ENCODE assay signal across 1 cellular context in the genomic region with DNA sequence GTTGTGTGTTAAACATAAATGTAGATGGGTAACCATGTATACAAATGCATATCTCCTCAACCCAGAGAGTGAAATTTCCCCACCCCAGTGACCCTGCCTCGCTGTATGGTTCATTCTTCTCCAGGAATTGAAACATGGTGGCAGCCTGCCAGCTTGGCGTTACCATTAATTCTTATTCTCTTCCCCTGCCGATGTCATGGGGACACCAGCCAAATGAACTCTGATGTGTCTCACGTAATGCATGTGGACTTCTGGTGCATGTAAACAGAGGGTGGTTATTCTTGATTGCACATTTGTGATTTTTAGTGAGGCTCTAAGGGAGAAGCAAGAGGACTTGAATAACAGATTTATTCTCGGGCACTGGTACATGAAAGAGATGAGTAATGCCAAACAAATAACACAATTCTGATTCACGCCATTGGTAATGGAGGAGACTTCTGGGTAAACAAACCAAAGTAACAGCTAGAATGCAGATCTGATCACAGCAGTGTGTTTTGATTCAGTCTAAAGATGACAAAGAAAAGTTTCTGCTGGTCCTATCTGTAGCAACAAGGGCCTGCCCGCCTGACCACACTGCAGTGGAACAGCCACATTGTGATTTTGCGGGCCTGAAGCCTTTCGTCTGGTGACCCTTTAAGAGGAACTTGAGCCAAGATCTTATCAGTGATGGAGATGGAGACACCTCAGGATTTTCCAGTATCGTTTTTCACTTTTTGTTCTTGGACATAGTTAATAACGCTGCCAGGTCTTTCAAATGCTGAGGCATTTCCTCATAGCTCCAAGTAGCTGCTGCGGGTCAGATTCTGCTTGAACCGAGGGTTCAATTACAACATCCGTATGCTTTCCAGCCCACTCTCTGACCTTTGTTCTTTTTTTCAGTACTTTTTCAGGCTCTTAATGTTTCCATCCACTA.
A peak's percentile ranks its signal among the peaks of the same experiment; 100 is the strongest.
TF ChIP-seq lines count a peak whose summit lies in the region.

No MANE protein-coding gene starts in this region.

TF ChIP-seq in HepG2, 621 proteins besides CTCF, POLR2A, EP300 and RAD21 (continued from another document and continues in another):
- TF ChIP-seq GATA4 (IDR thresholded peaks at IDR 0.05; ENCODE audit: borderline replicate concordance, low read depth) (peak; percentile 58; the same call in 1 of the 2 replicates), FOXK1 (CRISPR knock-in tag; IDR thresholded peaks at IDR 0.05; ENCODE audit: borderline replicate concordance, low read depth) (peak; percentile 91; the same call in 1 of the 2 replicates), ZNF777 (CRISPR knock-in tag; IDR thresholded peaks at IDR 0.05) (no peak), NFATC3 (CRISPR knock-in tag; IDR thresholded peaks at IDR 0.05) (no peak), KLF16 (CRISPR knock-in tag; IDR thresholded peaks at IDR 0.05) (peak in 1 of 2 experiments; percentile 54; a peak in 1 of 4 replicates), ZBTB42 (CRISPR knock-in tag; IDR thresholded peaks at IDR 0.05) (no peak), SALL1 (CRISPR knock-in tag; IDR thresholded peaks at IDR 0.05) (peak; percentile 58; the same call in 1 of the 2 replicates), MTF2 (CRISPR knock-in tag; IDR thresholded peaks at IDR 0.05; ENCODE audit: borderline replicate concordance) (no peak), ZFYVE20 (CRISPR knock-in tag; IDR thresholded peaks at IDR 0.05; ENCODE audit: borderline replicate concordance, low read depth) (no peak), PRPF4 (IDR thresholded peaks at IDR 0.05; ENCODE audit: low read depth, low read length, poor library complexity, severe bottlenecking) (no peak), SRF (IDR thresholded peaks at IDR 0.05; ENCODE audit: low read depth, low read length) (no peak), ZFP1 (CRISPR knock-in tag; IDR thresholded peaks at IDR 0.05) (peak; percentile 51; the same call in 1 of the 2 replicates), ZMYM2 (CRISPR knock-in tag; IDR thresholded peaks at IDR 0.05) (peak; percentile 11; the same call in 1 of the 2 replicates), MIXL1 (CRISPR knock-in tag; IDR thresholded peaks at IDR 0.05) (peak; percentile 63; the same call in 1 of the 2 replicates), DNMT1 (CRISPR knock-in tag; IDR thresholded peaks at IDR 0.05) (no peak), HDAC2 (CRISPR knock-in tag; IDR thresholded peaks at IDR 0.05) (peak; percentile 88), SRSF1 (optimal IDR thresholded peaks at IDR 0.05; ENCODE audit: low read depth, low read length) (no peak), ZNF766 (CRISPR knock-in tag; IDR thresholded peaks at IDR 0.05; ENCODE audit: borderline replicate concordance) (no peak), NFYB (CRISPR knock-in tag; IDR thresholded peaks at IDR 0.05) (no peak), KDM4B (CRISPR knock-in tag; IDR thresholded peaks at IDR 0.05) (peak; percentile 15; the same call in 1 of the 2 replicates), SIX4 (CRISPR knock-in tag; IDR thresholded peaks at IDR 0.05) (0 out of 2 replicates have a peak, but pooled peaks have one; percentile 16), SCMH1 (CRISPR knock-in tag; IDR thresholded peaks at IDR 0.05; ENCODE audit: borderline replicate concordance) (no peak), CREM (IDR thresholded peaks at IDR 0.05) (peak; percentile 74), CREM (CRISPR knock-in tag; IDR thresholded peaks at IDR 0.05) (no peak), NFE2 (CRISPR knock-in tag; IDR thresholded peaks at IDR 0.05) (no peak), BORCS8-MEF2B (CRISPR knock-in tag; IDR thresholded peaks at IDR 0.05) (peak; percentile 39; the same call in 1 of the 2 replicates), TOPORS (CRISPR knock-in tag; IDR thresholded peaks at IDR 0.05) (no peak), NBN (conservative IDR thresholded peaks at IDR 0.05) (no peak), ZNF670 (CRISPR knock-in tag; IDR thresholded peaks at IDR 0.05; ENCODE audit: borderline replicate concordance) (peak; percentile 26), ZNF24 (IDR thresholded peaks at IDR 0.05) (peak; percentile 66; the same call in 1 of the 2 replicates), ZSCAN22 (CRISPR knock-in tag; IDR thresholded peaks at IDR 0.05) (peak; percentile 59; the same call in 1 of the 2 replicates), GTF2F1 (IDR thresholded peaks at IDR 0.05; ENCODE audit: low read length) (no peak), PCBP1 (IDR thresholded peaks at IDR 0.05; ENCODE audit: borderline replicate concordance, low read depth, low read length) (no peak), HOXA5 (CRISPR knock-in tag; IDR thresholded peaks at IDR 0.05) (no peak), TMF1 (CRISPR knock-in tag; IDR thresholded peaks at IDR 0.05; ENCODE audit: low read depth) (peak; percentile 52; the same call in 1 of the 2 replicates), ZNF501 (CRISPR knock-in tag; IDR thresholded peaks at IDR 0.05) (peak; percentile 49; the same call in 1 of the 2 replicates), SNAPC2 (CRISPR knock-in tag; IDR thresholded peaks at IDR 0.05) (no peak), ZNF331 (CRISPR knock-in tag; IDR thresholded peaks at IDR 0.05) (peak; percentile 5; the same call in 1 of the 2 replicates)
- TF ChIP-seq, protein P1, sequence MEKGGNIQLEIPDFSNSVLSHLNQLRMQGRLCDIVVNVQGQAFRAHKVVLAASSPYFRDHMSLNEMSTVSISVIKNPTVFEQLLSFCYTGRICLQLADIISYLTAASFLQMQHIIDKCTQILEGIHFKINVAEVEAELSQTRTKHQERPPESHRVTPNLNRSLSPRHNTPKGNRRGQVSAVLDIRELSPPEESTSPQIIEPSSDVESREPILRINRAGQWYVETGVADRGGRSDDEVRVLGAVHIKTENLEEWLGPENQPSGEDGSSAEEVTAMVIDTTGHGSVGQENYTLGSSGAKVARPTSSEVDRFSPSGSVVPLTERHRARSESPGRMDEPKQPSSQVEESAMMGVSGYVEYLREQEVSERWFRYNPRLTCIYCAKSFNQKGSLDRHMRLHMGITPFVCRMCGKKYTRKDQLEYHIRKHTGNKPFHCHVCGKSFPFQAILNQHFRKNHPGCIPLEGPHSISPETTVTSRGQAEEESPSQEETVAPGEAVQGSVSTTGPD (CRISPR knock-in tag; IDR thresholded peaks at IDR 0.05): peak; percentile 95
- TF ChIP-seq, protein P2, sequence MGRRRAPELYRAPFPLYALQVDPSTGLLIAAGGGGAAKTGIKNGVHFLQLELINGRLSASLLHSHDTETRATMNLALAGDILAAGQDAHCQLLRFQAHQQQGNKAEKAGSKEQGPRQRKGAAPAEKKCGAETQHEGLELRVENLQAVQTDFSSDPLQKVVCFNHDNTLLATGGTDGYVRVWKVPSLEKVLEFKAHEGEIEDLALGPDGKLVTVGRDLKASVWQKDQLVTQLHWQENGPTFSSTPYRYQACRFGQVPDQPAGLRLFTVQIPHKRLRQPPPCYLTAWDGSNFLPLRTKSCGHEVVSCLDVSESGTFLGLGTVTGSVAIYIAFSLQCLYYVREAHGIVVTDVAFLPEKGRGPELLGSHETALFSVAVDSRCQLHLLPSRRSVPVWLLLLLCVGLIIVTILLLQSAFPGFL (CRISPR knock-in tag; IDR thresholded peaks at IDR 0.05): no peak
- TF ChIP-seq, protein P3, sequence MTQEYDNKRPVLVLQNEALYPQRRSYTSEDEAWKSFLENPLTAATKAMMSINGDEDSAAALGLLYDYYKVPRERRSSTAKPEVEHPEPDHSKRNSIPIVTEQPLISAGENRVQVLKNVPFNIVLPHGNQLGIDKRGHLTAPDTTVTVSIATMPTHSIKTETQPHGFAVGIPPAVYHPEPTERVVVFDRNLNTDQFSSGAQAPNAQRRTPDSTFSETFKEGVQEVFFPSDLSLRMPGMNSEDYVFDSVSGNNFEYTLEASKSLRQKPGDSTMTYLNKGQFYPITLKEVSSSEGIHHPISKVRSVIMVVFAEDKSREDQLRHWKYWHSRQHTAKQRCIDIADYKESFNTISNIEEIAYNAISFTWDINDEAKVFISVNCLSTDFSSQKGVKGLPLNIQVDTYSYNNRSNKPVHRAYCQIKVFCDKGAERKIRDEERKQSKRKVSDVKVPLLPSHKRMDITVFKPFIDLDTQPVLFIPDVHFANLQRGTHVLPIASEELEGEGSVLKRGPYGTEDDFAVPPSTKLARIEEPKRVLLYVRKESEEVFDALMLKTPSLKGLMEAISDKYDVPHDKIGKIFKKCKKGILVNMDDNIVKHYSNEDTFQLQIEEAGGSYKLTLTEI (CRISPR knock-in tag; conservative IDR thresholded peaks at IDR 0.05): no peak
- TF ChIP-seq, protein P4, sequence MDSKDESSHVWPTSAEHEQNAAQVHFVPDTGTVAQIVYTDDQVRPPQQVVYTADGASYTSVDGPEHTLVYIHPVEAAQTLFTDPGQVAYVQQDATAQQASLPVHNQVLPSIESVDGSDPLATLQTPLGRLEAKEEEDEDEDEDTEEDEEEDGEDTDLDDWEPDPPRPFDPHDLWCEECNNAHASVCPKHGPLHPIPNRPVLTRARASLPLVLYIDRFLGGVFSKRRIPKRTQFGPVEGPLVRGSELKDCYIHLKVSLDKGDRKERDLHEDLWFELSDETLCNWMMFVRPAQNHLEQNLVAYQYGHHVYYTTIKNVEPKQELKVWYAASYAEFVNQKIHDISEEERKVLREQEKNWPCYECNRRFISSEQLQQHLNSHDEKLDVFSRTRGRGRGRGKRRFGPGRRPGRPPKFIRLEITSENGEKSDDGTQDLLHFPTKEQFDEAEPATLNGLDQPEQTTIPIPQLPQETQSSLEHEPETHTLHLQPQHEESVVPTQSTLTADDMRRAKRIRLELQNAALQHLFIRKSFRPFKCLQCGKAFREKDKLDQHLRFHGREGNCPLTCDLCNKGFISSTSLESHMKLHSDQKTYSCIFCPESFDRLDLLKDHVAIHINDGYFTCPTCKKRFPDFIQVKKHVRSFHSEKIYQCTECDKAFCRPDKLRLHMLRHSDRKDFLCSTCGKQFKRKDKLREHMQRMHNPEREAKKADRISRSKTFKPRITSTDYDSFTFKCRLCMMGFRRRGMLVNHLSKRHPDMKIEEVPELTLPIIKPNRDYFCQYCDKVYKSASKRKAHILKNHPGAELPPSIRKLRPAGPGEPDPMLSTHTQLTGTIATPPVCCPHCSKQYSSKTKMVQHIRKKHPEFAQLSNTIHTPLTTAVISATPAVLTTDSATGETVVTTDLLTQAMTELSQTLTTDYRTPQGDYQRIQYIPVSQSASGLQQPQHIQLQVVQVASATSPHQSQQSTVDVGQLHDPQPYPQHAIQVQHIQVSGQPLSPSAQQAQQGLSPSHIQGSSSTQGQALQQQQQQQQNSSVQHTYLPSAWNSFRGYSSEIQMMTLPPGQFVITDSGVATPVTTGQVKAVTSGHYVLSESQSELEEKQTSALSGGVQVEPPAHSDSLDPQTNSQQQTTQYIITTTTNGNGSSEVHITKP (CRISPR knock-in tag; IDR thresholded peaks at IDR 0.05; ENCODE audit: low read depth): peak; percentile 59; the same call in 1 of the 2 replicates
- TF ChIP-seq, protein P5, sequence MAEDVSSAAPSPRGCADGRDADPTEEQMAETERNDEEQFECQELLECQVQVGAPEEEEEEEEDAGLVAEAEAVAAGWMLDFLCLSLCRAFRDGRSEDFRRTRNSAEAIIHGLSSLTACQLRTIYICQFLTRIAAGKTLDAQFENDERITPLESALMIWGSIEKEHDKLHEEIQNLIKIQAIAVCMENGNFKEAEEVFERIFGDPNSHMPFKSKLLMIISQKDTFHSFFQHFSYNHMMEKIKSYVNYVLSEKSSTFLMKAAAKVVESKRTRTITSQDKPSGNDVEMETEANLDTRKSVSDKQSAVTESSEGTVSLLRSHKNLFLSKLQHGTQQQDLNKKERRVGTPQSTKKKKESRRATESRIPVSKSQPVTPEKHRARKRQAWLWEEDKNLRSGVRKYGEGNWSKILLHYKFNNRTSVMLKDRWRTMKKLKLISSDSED (CRISPR knock-in tag; IDR thresholded peaks at IDR 0.05): no peak
- TF ChIP-seq, protein P6, sequence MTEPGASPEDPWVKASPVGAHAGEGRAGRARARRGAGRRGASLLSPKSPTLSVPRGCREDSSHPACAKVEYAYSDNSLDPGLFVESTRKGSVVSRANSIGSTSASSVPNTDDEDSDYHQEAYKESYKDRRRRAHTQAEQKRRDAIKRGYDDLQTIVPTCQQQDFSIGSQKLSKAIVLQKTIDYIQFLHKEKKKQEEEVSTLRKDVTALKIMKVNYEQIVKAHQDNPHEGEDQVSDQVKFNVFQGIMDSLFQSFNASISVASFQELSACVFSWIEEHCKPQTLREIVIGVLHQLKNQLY (CRISPR knock-in tag; IDR thresholded peaks at IDR 0.05): peak; percentile 67; the same call in 1 of the 2 replicates
- TF ChIP-seq, protein P7, sequence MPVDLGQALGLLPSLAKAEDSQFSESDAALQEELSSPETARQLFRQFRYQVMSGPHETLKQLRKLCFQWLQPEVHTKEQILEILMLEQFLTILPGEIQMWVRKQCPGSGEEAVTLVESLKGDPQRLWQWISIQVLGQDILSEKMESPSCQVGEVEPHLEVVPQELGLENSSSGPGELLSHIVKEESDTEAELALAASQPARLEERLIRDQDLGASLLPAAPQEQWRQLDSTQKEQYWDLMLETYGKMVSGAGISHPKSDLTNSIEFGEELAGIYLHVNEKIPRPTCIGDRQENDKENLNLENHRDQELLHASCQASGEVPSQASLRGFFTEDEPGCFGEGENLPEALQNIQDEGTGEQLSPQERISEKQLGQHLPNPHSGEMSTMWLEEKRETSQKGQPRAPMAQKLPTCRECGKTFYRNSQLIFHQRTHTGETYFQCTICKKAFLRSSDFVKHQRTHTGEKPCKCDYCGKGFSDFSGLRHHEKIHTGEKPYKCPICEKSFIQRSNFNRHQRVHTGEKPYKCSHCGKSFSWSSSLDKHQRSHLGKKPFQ (CRISPR knock-in tag; IDR thresholded peaks at IDR 0.05; ENCODE audit: insufficient replicate concordance): no peak
- TF ChIP-seq, protein P8, sequence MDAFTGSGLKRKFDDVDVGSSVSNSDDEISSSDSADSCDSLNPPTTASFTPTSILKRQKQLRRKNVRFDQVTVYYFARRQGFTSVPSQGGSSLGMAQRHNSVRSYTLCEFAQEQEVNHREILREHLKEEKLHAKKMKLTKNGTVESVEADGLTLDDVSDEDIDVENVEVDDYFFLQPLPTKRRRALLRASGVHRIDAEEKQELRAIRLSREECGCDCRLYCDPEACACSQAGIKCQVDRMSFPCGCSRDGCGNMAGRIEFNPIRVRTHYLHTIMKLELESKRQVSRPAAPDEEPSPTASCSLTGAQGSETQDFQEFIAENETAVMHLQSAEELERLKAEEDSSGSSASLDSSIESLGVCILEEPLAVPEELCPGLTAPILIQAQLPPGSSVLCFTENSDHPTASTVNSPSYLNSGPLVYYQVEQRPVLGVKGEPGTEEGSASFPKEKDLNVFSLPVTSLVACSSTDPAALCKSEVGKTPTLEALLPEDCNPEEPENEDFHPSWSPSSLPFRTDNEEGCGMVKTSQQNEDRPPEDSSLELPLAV (CRISPR knock-in tag; conservative IDR thresholded peaks at IDR 0.05; ENCODE audit: low read depth): no peak
- TF ChIP-seq, protein P9, sequence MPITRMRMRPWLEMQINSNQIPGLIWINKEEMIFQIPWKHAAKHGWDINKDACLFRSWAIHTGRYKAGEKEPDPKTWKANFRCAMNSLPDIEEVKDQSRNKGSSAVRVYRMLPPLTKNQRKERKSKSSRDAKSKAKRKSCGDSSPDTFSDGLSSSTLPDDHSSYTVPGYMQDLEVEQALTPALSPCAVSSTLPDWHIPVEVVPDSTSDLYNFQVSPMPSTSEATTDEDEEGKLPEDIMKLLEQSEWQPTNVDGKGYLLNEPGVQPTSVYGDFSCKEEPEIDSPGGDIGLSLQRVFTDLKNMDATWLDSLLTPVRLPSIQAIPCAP (CRISPR knock-in tag; IDR thresholded peaks at IDR 0.05; ENCODE audit: low read depth): no peak
- TF ChIP-seq, protein P10, sequence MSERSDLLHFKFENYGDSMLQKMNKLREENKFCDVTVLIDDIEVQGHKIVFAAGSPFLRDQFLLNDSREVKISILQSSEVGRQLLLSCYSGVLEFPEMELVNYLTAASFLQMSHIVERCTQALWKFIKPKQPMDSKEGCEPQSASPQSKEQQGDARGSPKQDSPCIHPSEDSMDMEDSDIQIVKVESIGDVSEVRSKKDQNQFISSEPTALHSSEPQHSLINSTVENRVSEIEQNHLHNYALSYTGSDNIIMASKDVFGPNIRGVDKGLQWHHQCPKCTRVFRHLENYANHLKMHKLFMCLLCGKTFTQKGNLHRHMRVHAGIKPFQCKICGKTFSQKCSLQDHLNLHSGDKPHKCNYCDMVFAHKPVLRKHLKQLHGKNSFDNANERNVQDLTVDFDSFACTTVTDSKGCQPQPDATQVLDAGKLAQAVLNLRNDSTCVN (CRISPR knock-in tag; IDR thresholded peaks at IDR 0.05; ENCODE audit: borderline replicate concordance): no peak; the same call in 1 of the 2 replicates
